ENCODE assay signal across 8 cellular contexts in genomic region chr5:179820483-179821297, GRCh38. TPM values are rescaled to one million over a fixed set of nuclear protein-coding genes. Genes with fewer than 3 reads are reported as not detected.
DNase-seq lines count a peak whose midpoint lies in the region; ATAC-seq and TF ChIP-seq lines count a peak whose summit lies in the region.

Gene SQSTM1 (plus strand): TSS chr5:179820905. CDS start chr5:179820937, 32 bp downstream.

- peak within 1 kb of the TSS; percentile 94 for H3K27ac ChIP-seq in mesodermal cell (ENCODE audit: low read depth, low read length, severe bottlenecking)

- POLR2A ChIA-PET in BJ (lab: Charles Lee), result interaction anchor here (0.6 to 1.2 kb wide), 4 partner anchors 14 to 197 kb away, joined by 3 read pairs; no protein-coding TSS in a partner anchor

- H3K9me3 ChIP-seq in mesodermal cell (ENCODE audit: control insufficient read depth, low read length), result no peaks in the 10 kb centered on the region

- CTCF ChIA-PET in BJ (lab: Yijun Ruan, JAX), result interaction anchor here (0.7 to 1.2 kb wide), 2 partner anchors 12 to 701 kb away, joined by 3 read pairs; no protein-coding TSS in a partner anchor

- no peaks in the 10 kb centered on the region for H3K9me3 Mint-ChIP-seq in endothelial cell (ENCODE audit: unreplicated experiment)

- ATAC-seq in GM19043 (IDR thresholded peaks at IDR 0.05; ENCODE audit: low read depth, unreplicated experiment) (peak; percentile 36), HG03280 (IDR thresholded peaks at IDR 0.05; ENCODE audit: unreplicated experiment) (peak; percentile 42)

- no peaks in the 10 kb centered on the region for H3K27me3 ChIP-seq in BJ (ENCODE audit: control insufficient read depth, insufficient read depth, low read length)

- peaks cover 15% of the 10 kb centered on the region for H3K4me1 Mint-ChIP-seq in endothelial cell (ENCODE audit: unreplicated experiment)

- 2 to 3% methylated on average over 67 to 69 of the region's 81 CpGs for WGBS in mesodermal cell (ENCODE audit: insufficient coverage in 2 of 2), 2 experiments

- peaks cover 24% of the 10 kb centered on the region for H3K36me3 Mint-ChIP-seq in endothelial cell (ENCODE audit: low read depth, unreplicated experiment)

- peak within 1 kb of the TSS; percentile 88 for H3K27ac Mint-ChIP-seq in endothelial cell (ENCODE audit: unreplicated experiment)

- DNase-seq in BJ (ENCODE audit: low read depth) (no peak), NOMO-1 (lab: John Stamatoyannopoulos, UW; ENCODE audit: unreplicated experiment in 2 of 2) (peak; percentile 44 to 68), endothelial cell (ENCODE audit: low spot score) (peak; percentile 77)
- peak; percentile 94 for DNase-seq in activated CD8-positive, alpha-beta memory T cell treated with anti-CD3 and anti-CD28 coated beads, Interleukin-2, amount 50 U/mL, for 48 hours
- peak; percentile 50 to 70 for DNase-seq in stimulated activated CD8-positive, alpha-beta memory T cell treated with anti-CD3 and anti-CD28 coated beads, Interleukin-15, amount 100 ng/mL, for 4 hours (ENCODE audit: low read depth in 2 of 2)

- peaks cover 33% of the 10 kb centered on the region for H3K36me3 ChIP-seq in BJ (ENCODE audit: control insufficient read depth, insufficient read depth, low read length)
- H3K36me3 ChIP-seq in mesodermal cell (ENCODE audit: control insufficient read depth, insufficient read depth, low read length), result peaks cover 44% of the 10 kb centered on the region

- H3K4me3 Mint-ChIP-seq in endothelial cell (ENCODE audit: unreplicated experiment), result peak within 1 kb of the TSS; percentile 95

- H3K4me3 ChIP-seq in BJ (ENCODE audit: low read depth, low read length) (peak within 1 kb of the TSS; percentile 99), mesodermal cell (ENCODE audit: extremely low read depth, insufficient read depth, low read length, poor library complexity, severe bottlenecking) (peak within 1 kb of the TSS; percentile 99)

- H3K27me3 Mint-ChIP-seq in endothelial cell (ENCODE audit: unreplicated experiment), result peaks cover 17% of the 10 kb centered on the region

- no peak for TF ChIP-seq CTCF in BJ (IDR thresholded peaks at IDR 0.05; ENCODE audit: insufficient read depth, low read depth, low read length)
- peak; percentile 40 for TF ChIP-seq CTCF in endothelial cell (IDR thresholded peaks at IDR 0.05; ENCODE audit: unreplicated experiment)

- H3K4me1 ChIP-seq in mesodermal cell (ENCODE audit: control insufficient read depth, insufficient read depth, low read length, poor library complexity, severe bottlenecking), result peaks cover 33% of the 10 kb centered on the region

RNA-seq across cellular contexts. Expression of gene SQSTM1, which starts in this region (rescaled TPM):
- 307 and 361 TPM in 2 replicates for polyA plus RNA-seq in BJ (2011; rRNA removed)
- polyA minus RNA-seq in BJ (2011; rRNA and poly(A)+ RNA removed), result 103 and 140 TPM in 2 replicates
- total RNA-seq in endothelial cell (ENCODE audit: unreplicated experiment), result 82.2 TPM
- polyA plus RNA-seq in mesodermal cell (2013, experiment 1 of 2), result 86.4 TPM
- 74.4 TPM for polyA plus RNA-seq in mesodermal cell (2013, experiment 2 of 2)
